7 cellular contexts compared by ENCODE assay signal in the genomic region with DNA sequence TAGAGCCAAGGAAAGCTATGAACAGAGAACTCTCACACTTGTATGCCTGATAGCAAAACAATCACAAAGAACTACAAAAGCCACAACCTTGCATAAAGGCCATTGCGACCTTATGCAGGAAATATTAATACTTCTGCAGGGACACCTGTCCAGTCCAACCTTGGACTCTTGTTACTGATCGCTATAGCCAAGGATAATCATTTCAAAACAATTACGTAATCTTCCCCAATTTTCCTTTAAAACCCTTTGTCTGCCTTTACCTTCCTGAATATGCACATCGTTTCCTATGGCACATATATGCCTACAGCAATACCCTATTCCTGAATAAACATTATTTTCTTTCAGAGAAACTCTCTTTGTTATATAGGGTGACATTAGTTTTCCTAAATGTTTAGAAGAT.
"Had no signal": no experiment of that assay in that cellular context is flagged by ENCODE, and none has a peak within 500 bp of the region (broad histone marks: within the 10 kb centered on the region; RNA-seq: fewer than 3 reads in every experiment).

No MANE protein-coding gene starts in this region.

- DNase-seq: H9, HCEC 1CT, KBM-7 had no signal

- FAIRE-seq: H1, H54, HTR-8/SVneo had no signal

- H3K4me2 ChIP-seq: GM23338 had no signal

- H3K4me3 ChIP-seq: GM23338 had no signal

- H2AFZ ChIP-seq: GM23338 had no signal
